In genomic region chr9:18393340-18394130, GRCh38 we compare ENCODE assay signal across 9 cellular contexts.
A peak's percentile ranks its signal among the peaks of the same experiment; 100 is the strongest.
DNase-seq lines count a peak whose midpoint lies in the region; ATAC-seq, FAIRE-seq and TF ChIP-seq lines count a peak whose summit lies in the region.
"Had no signal": no experiment of that assay in that cellular context is flagged by ENCODE, and none has a peak within 500 bp of the region (broad histone marks: within the 10 kb centered on the region; RNA-seq: fewer than 3 reads in every experiment).

No MANE protein-coding gene starts in this region.

- no peak for TF ChIP-seq POLR2A in HepG2 (IDR thresholded peaks at IDR 0.05; ENCODE audit: insufficient read depth in 1 of 2, low read depth in 2 of 2, low read length in 2 of 2)

- H3K4me2 ChIP-seq in HepG2 (ENCODE audit: low read depth, low read length), result no peak overlapping the region

- peak; percentile 100 for DNase-seq in DMS153 (lab: John Stamatoyannopoulos, UW)
- DNase-seq in NCI-H1930 (lab: John Stamatoyannopoulos, UW), result peak; percentile 91 to 99
- peak; percentile 86 for DNase-seq in brain microvascular endothelial cell
- peak; percentile 1 for DNase-seq in HepG2 (ENCODE audit: low spot score)
- DNase-seq in UCSD-AML1 (lab: John Stamatoyannopoulos, UW; ENCODE audit: unreplicated experiment), result no peak
- no peak for DNase-seq in ecto neural progenitor cell (ENCODE audit: low spot score)
- DNase-seq in NCI-H526 treated with DMSO at 0.1 percent for 48 hours (lab: John Stamatoyannopoulos, UW), result no peak
- DNase-seq in activated T-helper 1 cell treated with anti-CD3 and anti-CD28 coated beads, Interleukin-12 subunit alpha, Interleukin-12 subunit beta, Interleukin-2, Interleukin-4 antibody, amounts not matched to agents 30 ng/mL and 10 ng/mL and 1 ng/mL, durations not matched to agents 14 hours and 24 hours and 36 hours (ENCODE audit: low spot score), result no peak

- H3K9ac ChIP-seq in HepG2 (ENCODE audit: insufficient read depth, low read depth, low read length), result no peak overlapping the region

- WGBS in HepG2 (ENCODE audit: low lambda C conversion rate), result 16% methylated on average over 4 of the region's 4 CpGs

- no peaks in the 10 kb centered on the region for H4K20me1 ChIP-seq in HepG2 (ENCODE audit: insufficient read depth, low read length)

- no peaks in the 10 kb centered on the region for H3K4me1 ChIP-seq in HepG2 (ENCODE audit: insufficient read depth, low read length)

- in situ Hi-C loops in brain microvascular endothelial cell (cut with HindIII; ENCODE audit: low pct_ligation_motif_present, low sequenced_read_pairs), result no loop called here
- in situ Hi-C loops in HepG2 (cut with HindIII; ENCODE audit: extremely low pct_ligation_motif_present, low pct_unique_long_range_greater_than_20kb), result no loop called here

- ATAC-seq in HepG2, result no peak

- no peaks in the 10 kb centered on the region for H3K9me3 Mint-ChIP-seq in activated T-helper 1 cell treated with anti-CD3 and anti-CD28 coated beads, Interleukin-12 subunit alpha, Interleukin-12 subunit beta, Interleukin-2, Interleukin-4 antibody, amounts not matched to agents 30 ng/mL and 10 ng/mL and 1 ng/mL, durations not matched to agents 14 hours and 24 hours and 36 hours
- H3K9me3 Mint-ChIP-seq: activated naive CD4-positive, alpha-beta T cell treated with anti-CD3 and anti-CD28 coated beads, Interleukin-2, amount 50 U/mL, for 24 hours had no signal

- H3K4me3 ChIP-seq in brain microvascular endothelial cell (ENCODE audit: low read depth, low read length) (no peak overlapping the region), HepG2 (replicated peaks in 1 of 3; ENCODE audit: insufficient read depth in 1 of 3, low read depth in 2 of 3, low read length in 3 of 3) (no peak overlapping the region)

- no peak for TF ChIP-seq EP300 in HepG2 (IDR thresholded peaks at IDR 0.05; ENCODE audit: low read depth in 2 of 2, low read length in 2 of 2)
- TF ChIP-seq EP300 in HepG2 (CRISPR knock-in tag; IDR thresholded peaks at IDR 0.05; ENCODE audit: borderline replicate concordance), result no peak

- CTCF ChIA-PET in HepG2 (lab: Yijun Ruan, JAX; ENCODE audit: low intra/inter-chr PET ratio, low total read pairs), result no interaction called here

- peaks cover 2% of the 10 kb centered on the region for H3K27me3 Mint-ChIP-seq in activated T-helper 1 cell treated with anti-CD3 and anti-CD28 coated beads, Interleukin-12 subunit alpha, Interleukin-12 subunit beta, Interleukin-2, Interleukin-4 antibody, amounts not matched to agents 30 ng/mL and 10 ng/mL and 1 ng/mL, durations not matched to agents 14 hours and 24 hours and 36 hours (ENCODE audit: insufficient read depth)

- intact Hi-C loops in HepG2 (cut with micrococcal nuclease; ENCODE audit: unreplicated experiment), result no loop called here
- intact Hi-C loops in activated T-helper 1 cell treated with anti-CD3 and anti-CD28 coated beads, Interleukin-12 subunit alpha, Interleukin-12 subunit beta, Interleukin-2, Interleukin-4 antibody, amounts not matched to agents 30 ng/mL and 10 ng/mL and 1 ng/mL, durations not matched to agents 14 hours and 24 hours and 36 hours (cut with micrococcal nuclease), result no loop called here

- no peaks in the 10 kb centered on the region for H3K36me3 Mint-ChIP-seq in activated T-helper 1 cell treated with anti-CD3 and anti-CD28 coated beads, Interleukin-12 subunit alpha, Interleukin-12 subunit beta, Interleukin-2, Interleukin-4 antibody, amounts not matched to agents 30 ng/mL and 10 ng/mL and 1 ng/mL, durations not matched to agents 14 hours and 24 hours and 36 hours (ENCODE audit: low read depth)
- H3K36me3 Mint-ChIP-seq: activated naive CD4-positive, alpha-beta T cell treated with anti-CD3 and anti-CD28 coated beads, Interleukin-2, amount 50 U/mL, for 24 hours had no signal

- H3K27ac ChIP-seq in brain microvascular endothelial cell, result peak overlapping the region; percentile 69
- H3K27ac ChIP-seq in HepG2 (ENCODE audit: extremely low read length, insufficient read depth, low read length), result no peak overlapping the region

- no TSS peak for BruUV-seq in HepG2 (replicated peaks; lab: Mats Ljungman, UMichigan)

- H3K79me2 ChIP-seq in HepG2 (ENCODE audit: insufficient read depth, low read length), result no peaks in the 10 kb centered on the region

- H3K4me1 Mint-ChIP-seq in activated T-helper 1 cell treated with anti-CD3 and anti-CD28 coated beads, Interleukin-12 subunit alpha, Interleukin-12 subunit beta, Interleukin-2, Interleukin-4 antibody, amounts not matched to agents 30 ng/mL and 10 ng/mL and 1 ng/mL, durations not matched to agents 14 hours and 24 hours and 36 hours (ENCODE audit: low read depth), result no peaks in the 10 kb centered on the region
- H3K4me1 Mint-ChIP-seq: activated naive CD4-positive, alpha-beta T cell treated with anti-CD3 and anti-CD28 coated beads, Interleukin-2, amount 50 U/mL, for 24 hours had no signal

- H3K36me3 ChIP-seq in brain microvascular endothelial cell (replicated peaks), result no peaks in the 10 kb centered on the region
- no peaks in the 10 kb centered on the region for H3K36me3 ChIP-seq in HepG2 (replicated peaks in 1 of 2; ENCODE audit: control insufficient read depth in 1 of 2, insufficient read depth in 2 of 2, low read length in 2 of 2)

- POLR2A ChIA-PET in HepG2 (lab: Yijun Ruan, JAX), result no interaction called here

- H2AFZ ChIP-seq in HepG2 (ENCODE audit: low read length), result no peak overlapping the region

- H3K27me3 ChIP-seq in brain microvascular endothelial cell (replicated peaks), result no peaks in the 10 kb centered on the region
- no peaks in the 10 kb centered on the region for H3K27me3 ChIP-seq in HepG2 (ENCODE audit: control insufficient read depth in 1 of 2, insufficient read depth in 2 of 2, low read length in 2 of 2)

- TF ChIP-seq CTCF in brain microvascular endothelial cell (IDR thresholded peaks at IDR 0.05; ENCODE audit: low read depth, low read length, missing control alignments) (no peak), HepG2 (CRISPR knock-in tag; IDR thresholded peaks at IDR 0.05) (no peak)

- no peaks in the 10 kb centered on the region for H3K9me3 ChIP-seq in HepG2 (ENCODE audit: low read length)

- no peak for FAIRE-seq in HepG2 (lab: Jason Lieb, UNC)

- no peak overlapping the region for H3K4me3 Mint-ChIP-seq in activated T-helper 1 cell treated with anti-CD3 and anti-CD28 coated beads, Interleukin-12 subunit alpha, Interleukin-12 subunit beta, Interleukin-2, Interleukin-4 antibody, amounts not matched to agents 30 ng/mL and 10 ng/mL and 1 ng/mL, durations not matched to agents 14 hours and 24 hours and 36 hours
- H3K4me3 Mint-ChIP-seq: activated naive CD4-positive, alpha-beta T cell treated with anti-CD3 and anti-CD28 coated beads, Interleukin-2, amount 50 U/mL, for 24 hours had no signal

- no peak overlapping the region for H3K27ac Mint-ChIP-seq in activated T-helper 1 cell treated with anti-CD3 and anti-CD28 coated beads, Interleukin-12 subunit alpha, Interleukin-12 subunit beta, Interleukin-2, Interleukin-4 antibody, amounts not matched to agents 30 ng/mL and 10 ng/mL and 1 ng/mL, durations not matched to agents 14 hours and 24 hours and 36 hours
- H3K27ac Mint-ChIP-seq: activated naive CD4-positive, alpha-beta T cell treated with anti-CD3 and anti-CD28 coated beads, Interleukin-2, amount 50 U/mL, for 24 hours had no signal

- TF ChIP-seq RAD21 in HepG2 (CRISPR knock-in tag; IDR thresholded peaks at IDR 0.05), result no peak

TF ChIP-seq in HepG2, 621 proteins besides CTCF, POLR2A, EP300 and RAD21 (continues in another document):
- TF ChIP-seq TFE3 (CRISPR knock-in tag; IDR thresholded peaks at IDR 0.05) (no peak), ZNF124 (CRISPR knock-in tag; IDR thresholded peaks at IDR 0.05) (no peak), TBL1XR1 (IDR thresholded peaks at IDR 0.05; ENCODE audit: borderline replicate concordance, low read length, partially characterized antibody) (no peak), ZNF577 (CRISPR knock-in tag; IDR thresholded peaks at IDR 0.05; ENCODE audit: borderline replicate concordance, low read depth) (no peak), ZNF772 (CRISPR knock-in tag; IDR thresholded peaks at IDR 0.05) (no peak), ZNF362 (CRISPR knock-in tag; IDR thresholded peaks at IDR 0.05; ENCODE audit: borderline replicate concordance) (no peak), RBM22 (optimal IDR thresholded peaks at IDR 0.05; ENCODE audit: low read length) (no peak), MATR3 (CRISPR knock-in tag; IDR thresholded peaks at IDR 0.05) (no peak)

Comparison
In these comparisons a context has a peak if more than half of its experiments do, and no peak if none do; other contexts are left out.
1. DNase-seq: peak in DMS153 (single experiment), NCI-H1930 (2 of 2), brain microvascular endothelial cell (single experiment) and HepG2 (single experiment); none in UCSD-AML1 (single experiment), ecto neural progenitor cell (single experiment), NCI-H526 treated with DMSO at 0.1 percent for 48 hours (single experiment) and activated T-helper 1 cell treated with anti-CD3 and anti-CD28 coated beads, Interleukin-12 subunit alpha, Interleukin-12 subunit beta, Interleukin-2, Interleukin-4 antibody, amounts not matched to agents 30 ng/mL and 10 ng/mL and 1 ng/mL, durations not matched to agents 14 hours and 24 hours and 36 hours (single experiment).